ENCODE assay signal across 12 cellular contexts in genomic region chrX:136063340-136064079, GRCh38.
A peak's percentile ranks its signal among the peaks of the same experiment; 100 is the strongest.
DNase-seq lines count a peak whose midpoint lies in the region; ATAC-seq and TF ChIP-seq lines count a peak whose summit lies in the region.
"Had no signal": no experiment of that assay in that cellular context is flagged by ENCODE, and none has a peak within 500 bp of the region (broad histone marks: within the 10 kb centered on the region; RNA-seq: fewer than 3 reads in every experiment).

No MANE protein-coding gene starts in this region.

- H2BK12ac ChIP-seq in trophoblast cell (ENCODE audit: low read length) = no peak overlapping the region

- H3K27ac Mint-ChIP-seq in activated CD4-positive, alpha-beta T cell treated with anti-CD3 and anti-CD28 coated beads, Interleukin-2, amount 10 ng/mL, durations not matched to agents 24 days and 14 days = no peak overlapping the region
- H3K27ac Mint-ChIP-seq: natural killer cell had no signal

- H3K18ac ChIP-seq in trophoblast cell (ENCODE audit: low read length) = no peak overlapping the region

- no peak overlapping the region for H4K12ac ChIP-seq in trophoblast cell (ENCODE audit: low read depth, low read length)

- no peak overlapping the region for H3K4me2 ChIP-seq in trophoblast cell (ENCODE audit: low read length)

- ATAC-seq in GM21717 (IDR thresholded peaks at IDR 0.05; ENCODE audit: unreplicated experiment) = no peak
- no peak for ATAC-seq in body of pancreas
- no peak for ATAC-seq in HG03175 (IDR thresholded peaks at IDR 0.05; ENCODE audit: unreplicated experiment)
- ATAC-seq: natural killer cell had no signal

- H3K4me1 ChIP-seq in trophoblast cell (ENCODE audit: control insufficient read depth in 1 of 2, insufficient read depth in 2 of 2, low read length in 2 of 2) (no peaks in the 10 kb centered on the region), body of pancreas (no peaks in the 10 kb centered on the region)

- no peak overlapping the region for H3K14ac ChIP-seq in trophoblast cell (ENCODE audit: low read length)

- H3K36me3 ChIP-seq in trophoblast cell (ENCODE audit: control insufficient read depth in 1 of 2, insufficient read depth in 2 of 2, low read length in 2 of 2) = no peaks in the 10 kb centered on the region
- no peaks in the 10 kb centered on the region for H3K36me3 ChIP-seq in body of pancreas (replicated peaks in 1 of 2; ENCODE audit: insufficient read depth in 1 of 2, low read depth in 2 of 2)

- H3K79me1 ChIP-seq in trophoblast cell (ENCODE audit: low read length) = no peaks in the 10 kb centered on the region

- no peak overlapping the region for H2AK5ac ChIP-seq in trophoblast cell (ENCODE audit: low read length)

- H3K9me3 Mint-ChIP-seq in activated CD4-positive, alpha-beta T cell treated with anti-CD3 and anti-CD28 coated beads, Interleukin-2, amount 10 ng/mL, durations not matched to agents 24 days and 14 days = no peaks in the 10 kb centered on the region
- H3K9me3 Mint-ChIP-seq: natural killer cell had no signal

- H3K23ac ChIP-seq in trophoblast cell (ENCODE audit: low read length) = no peak overlapping the region

- TF ChIP-seq POLR2A in body of pancreas (IDR thresholded peaks at IDR 0.05) = no peak

- no peaks in the 10 kb centered on the region for H3K27me3 Mint-ChIP-seq in activated CD4-positive, alpha-beta T cell treated with anti-CD3 and anti-CD28 coated beads, Interleukin-2, amount 10 ng/mL, durations not matched to agents 24 days and 14 days

- no CpG with 5 or more reads among the region's 7 CpGs for WGBS in trophoblast cell (ENCODE audit: extremely low coverage, insufficient coverage, insufficient read length)
- 49 to 57% methylated on average over 6 to 7 of the region's 7 CpGs for WGBS in body of pancreas, 2 donors

- no peak overlapping the region for H3K9ac ChIP-seq in trophoblast cell (ENCODE audit: low read length)

- H3K4me3 Mint-ChIP-seq in activated CD4-positive, alpha-beta T cell treated with anti-CD3 and anti-CD28 coated beads, Interleukin-2, amount 10 ng/mL, durations not matched to agents 24 days and 14 days = no peak overlapping the region
- H3K4me3 Mint-ChIP-seq: natural killer cell had no signal

- H3K27me3 ChIP-seq in trophoblast cell (ENCODE audit: insufficient read depth, low read length) (no peaks in the 10 kb centered on the region), body of pancreas (no peaks in the 10 kb centered on the region)

- H3K4me3 ChIP-seq in trophoblast cell (ENCODE audit: low read depth, low read length) = no peak overlapping the region
- no peak overlapping the region for H3K4me3 ChIP-seq in body of pancreas

- H4K91ac ChIP-seq in trophoblast cell (ENCODE audit: low read depth, low read length) = no peak overlapping the region

- H3K9me3 ChIP-seq in trophoblast cell (ENCODE audit: insufficient read depth, low read depth, low read length) (no peaks in the 10 kb centered on the region), body of pancreas (no peaks in the 10 kb centered on the region)

- no peak overlapping the region for H2AFZ ChIP-seq in trophoblast cell (ENCODE audit: insufficient read depth, low read length, poor library complexity)

- H4K8ac ChIP-seq in trophoblast cell (ENCODE audit: low read depth, low read length) = no peak overlapping the region

- no peaks in the 10 kb centered on the region for H3K36me3 Mint-ChIP-seq in activated CD4-positive, alpha-beta T cell treated with anti-CD3 and anti-CD28 coated beads, Interleukin-2, amount 10 ng/mL, durations not matched to agents 24 days and 14 days (ENCODE audit: low read depth)
- H3K36me3 Mint-ChIP-seq: natural killer cell had no signal

- peaks cover 11% of the 10 kb centered on the region for H3K4me1 Mint-ChIP-seq in activated CD4-positive, alpha-beta T cell treated with anti-CD3 and anti-CD28 coated beads, Interleukin-2, amount 10 ng/mL, durations not matched to agents 24 days and 14 days
- H3K4me1 Mint-ChIP-seq: natural killer cell had no signal

- TF ChIP-seq CTCF in body of pancreas (IDR thresholded peaks at IDR 0.05) = no peak

- no peak overlapping the region for H2BK5ac ChIP-seq in trophoblast cell (ENCODE audit: low read depth, low read length, poor library complexity)

- intact Hi-C loops in activated CD4-positive, alpha-beta T cell treated with anti-CD3 and anti-CD28 coated beads, Interleukin-2, amount 10 ng/mL, durations not matched to agents 24 days and 14 days (cut with micrococcal nuclease) = no loop called here
- intact Hi-C loops in body of pancreas (cut with DNase I) = no loop called here

- DNase-seq in GDM1 (lab: John Stamatoyannopoulos, UW) (peak; percentile 29), OCI-M1 (lab: John Stamatoyannopoulos, UW) (peak; percentile 3), fibroblast of peridontal ligament (ENCODE audit: extremely low read depth) (peak; percentile 73), trophoblast cell (peak; percentile 28 to 68), body of pancreas (no peak)
- DNase-seq in activated CD4-positive, alpha-beta T cell treated with anti-CD3 and anti-CD28 coated beads, Interleukin-2, amount 10 ng/mL, durations not matched to agents 24 days and 14 days = no peak
- DNase-seq: activated T-cell treated with anti-CD3 and anti-CD28 coated beads, Interleukin-2, amount 50 U/mL, for 1 hour; natural killer cell; NCI-H524 treated with DMSO at 0.1 percent for 48 hours; T1000 had no signal

- no peak overlapping the region for H2BK120ac ChIP-seq in trophoblast cell (ENCODE audit: insufficient read depth, low read length, poor library complexity)

- no peak overlapping the region for H3K27ac ChIP-seq in trophoblast cell (ENCODE audit: low read depth, low read length)
- no peak overlapping the region for H3K27ac ChIP-seq in body of pancreas

- H3K4ac ChIP-seq in trophoblast cell (ENCODE audit: low read depth, low read length) = no peak overlapping the region

- no peaks in the 10 kb centered on the region for H3K79me2 ChIP-seq in trophoblast cell (ENCODE audit: control insufficient read depth, insufficient read depth, low read length, poor library complexity)

Comparison
In these comparisons a context has a peak if more than half of its experiments do, and no peak if none do; other contexts are left out.
1. DNase-seq: peak in GDM1 (single experiment), OCI-M1 (single experiment), fibroblast of peridontal ligament (single experiment) and trophoblast cell (2 of 2); none in activated CD4-positive, alpha-beta T cell treated with anti-CD3 and anti-CD28 coated beads, Interleukin-2, amount 10 ng/mL, durations not matched to agents 24 days and 14 days (single experiment) and body of pancreas (0 of 4).